ENCODE assay signal across 3 cellular contexts in the genomic region with DNA sequence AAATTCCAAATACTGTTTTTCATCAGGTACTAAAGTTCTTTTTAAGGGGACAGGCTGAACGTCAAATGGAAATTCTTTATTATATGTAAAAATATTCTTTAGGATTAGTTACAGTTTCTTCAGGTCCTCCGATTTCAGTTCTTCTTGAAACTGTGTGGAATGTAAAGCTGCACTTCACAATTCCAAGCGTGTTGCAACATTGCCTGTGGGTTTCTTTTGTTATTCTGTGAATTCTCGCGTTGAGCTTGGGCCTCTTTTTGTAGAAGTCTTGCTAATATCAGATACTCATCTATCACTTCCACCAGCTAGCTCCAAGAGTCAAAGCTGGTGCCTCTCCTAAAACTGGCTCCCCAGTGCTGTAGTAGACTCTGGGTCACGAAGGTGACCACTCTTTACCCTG.
"Had no signal": no experiment of that assay in that cellular context is flagged by ENCODE, and none has a peak within 500 bp of the region (broad histone marks: within the 10 kb centered on the region; RNA-seq: fewer than 3 reads in every experiment).

No MANE protein-coding gene starts in this region.

- ATAC-seq: GM12878 had no signal

- H3K4me3 ChIP-seq: GM12878 had no signal

- DNase-seq: GDM1, GF-D8 had no signal
